ENCODE assay signal across 20 cellular contexts in genomic region chr20:7692478-7692877, GRCh38.
"Had no signal": no experiment of that assay in that cellular context is flagged by ENCODE, and none has a peak within 500 bp of the region (broad histone marks: within the 10 kb centered on the region; RNA-seq: fewer than 3 reads in every experiment).

No MANE protein-coding gene starts in this region.

- H3K36me3 ChIP-seq: esophagus squamous epithelium, neural progenitor cell, prostate gland, right atrium auricular region, tibial artery, upper lobe of left lung had no signal

- H3K9me3 ChIP-seq: esophagus squamous epithelium, prostate gland, right atrium auricular region, testis, tibial artery, upper lobe of left lung had no signal

- H3K27ac ChIP-seq: coronary artery, esophagus squamous epithelium, neural progenitor cell, prostate gland, right atrium auricular region, testis, tibial artery, upper lobe of left lung had no signal

- H2AFZ ChIP-seq: neural progenitor cell had no signal

- H3K9ac ChIP-seq: neural progenitor cell had no signal

- H3K4me2 ChIP-seq: neural progenitor cell had no signal

- DNase-seq: dermis blood vessel endothelial cell; effector memory CD4-positive, alpha-beta T cell; erythroblast; esophagus squamous epithelium; kidney; mesenchymal stem cell; midbrain; naive thymus-derived CD4-positive, alpha-beta T cell; stimulated activated CD4-positive, alpha-beta T cell treated with anti-CD3 and anti-CD28 coated beads, Interleukin-2, amount 100 ng/mL, for 24 hours; stimulated activated CD4-positive, alpha-beta T cell treated with anti-CD3 and anti-CD28 coated beads, Interleukin-4, amount 100 ng/mL, for 24 hours; stimulated activated naive CD8-positive, alpha-beta T cell treated with anti-CD3 and anti-CD28 coated beads, Interleukin-15, Interleukin-2, amounts not matched to agents 100 U/mL and 50 U/mL, for 24 hours; substantia nigra; testis; tibial artery; upper lobe of left lung had no signal

- H3K27me3 ChIP-seq: esophagus squamous epithelium, neural progenitor cell, right atrium auricular region, testis, tibial artery, upper lobe of left lung had no signal

- H3K4me3 ChIP-seq: coronary artery, esophagus squamous epithelium, lung, neural progenitor cell, prostate gland, right atrium auricular region, testis, tibial artery, upper lobe of left lung had no signal

- H3K4me1 ChIP-seq: esophagus squamous epithelium, neural progenitor cell, prostate gland, right atrium auricular region, testis, tibial artery, upper lobe of left lung had no signal
